ENCODE assay signal across 1 cellular context in the genomic region with DNA sequence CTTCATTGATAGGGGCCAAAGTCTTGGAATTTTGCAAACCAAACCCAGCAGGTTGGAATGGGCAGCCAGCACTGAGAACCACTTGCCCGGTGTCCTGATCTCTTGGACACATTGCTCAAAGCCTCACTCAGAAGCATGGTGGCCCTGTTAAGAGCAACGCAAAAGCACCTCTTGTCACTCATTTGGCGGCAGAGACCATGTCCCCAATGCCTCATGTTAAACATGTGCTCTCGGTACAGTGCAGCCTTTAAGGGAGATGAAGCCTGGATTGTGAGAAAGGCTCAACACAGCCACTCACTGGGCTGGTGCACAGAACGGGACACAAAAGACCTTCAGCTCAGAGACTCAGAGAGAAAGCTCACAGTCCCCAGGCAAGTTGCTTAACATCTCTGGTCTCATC.
TF ChIP-seq lines count a peak whose summit lies in the region.

No MANE protein-coding gene starts in this region.

TF ChIP-seq in H1, 55 proteins besides CTCF, POLR2A, EP300 and RAD21:
- TF ChIP-seq MAX (IDR thresholded peaks at IDR 0.05) (peak; percentile 55), FOSL1 (IDR thresholded peaks at IDR 0.05; ENCODE audit: insufficient read depth, low read depth, low read length) (no peak), E2F6 (IDR thresholded peaks at IDR 0.05) (peak; percentile 59), POU5F1 (IDR thresholded peaks at IDR 0.05; ENCODE audit: low read depth, low read length) (no peak), CEBPB (IDR thresholded peaks at IDR 0.05; ENCODE audit: low read depth, low read length) (no peak)
